Comparison of ENCODE assay signal across 9 cellular contexts in genomic region chr16:53519417-53520091, GRCh38. TPM values are rescaled to one million over a fixed set of nuclear protein-coding genes. Genes with fewer than 3 reads are reported as not detected.
DNase-seq lines count a peak whose midpoint lies in the region; ATAC-seq and TF ChIP-seq lines count a peak whose summit lies in the region.
"Had no signal": no experiment of that assay in that cellular context is flagged by ENCODE, and none has a peak within 500 bp of the region (broad histone marks: within the 10 kb centered on the region; RNA-seq: fewer than 3 reads in every experiment).

No MANE protein-coding gene starts in this region.

- H4K91ac ChIP-seq in trophoblast cell (ENCODE audit: low read depth, low read length) = no peak overlapping the region

- no CpG with 5 or more reads among the region's 8 CpGs for WGBS in trophoblast cell (ENCODE audit: extremely low coverage, insufficient coverage, insufficient read length)

- no peak overlapping the region for H2AK5ac ChIP-seq in trophoblast cell (ENCODE audit: low read length)

- no peaks in the 10 kb centered on the region for H3K27me3 ChIP-seq in DND-41 (ENCODE audit: insufficient read depth, low read length, poor library complexity)
- H3K27me3 ChIP-seq in duodenal mucosa (ENCODE audit: control insufficient read depth in 1 of 2, insufficient read depth in 2 of 2, low read length in 2 of 2) = no peaks in the 10 kb centered on the region
- no peaks in the 10 kb centered on the region for H3K27me3 ChIP-seq in trophoblast cell (ENCODE audit: insufficient read depth, low read length)

- H3K36me3 ChIP-seq in DND-41 (ENCODE audit: insufficient read depth, low read length) (no peaks in the 10 kb centered on the region), duodenal mucosa (ENCODE audit: control insufficient read depth in 1 of 2, insufficient read depth in 2 of 2, low read length in 2 of 2) (no peaks in the 10 kb centered on the region), trophoblast cell (ENCODE audit: control insufficient read depth in 1 of 2, insufficient read depth in 2 of 2, low read length in 2 of 2) (no peaks in the 10 kb centered on the region)

- peak overlapping the region; percentile 35 for H3K9ac ChIP-seq in DND-41 (ENCODE audit: low read depth, low read length)
- H3K9ac ChIP-seq in duodenal mucosa (ENCODE audit: low read depth in 1 of 2, low read length in 2 of 2) = no peak overlapping the region
- H3K9ac ChIP-seq in trophoblast cell (ENCODE audit: low read length) = no peak overlapping the region

- no peak for ATAC-seq in DND-41 (ENCODE audit: insufficient read depth, low read depth)
- ATAC-seq in GM19455 (IDR thresholded peaks at IDR 0.05; ENCODE audit: unreplicated experiment) = no peak

- H3K4me1 ChIP-seq in DND-41 (ENCODE audit: insufficient read depth, low read length) (peaks cover 60% of the 10 kb centered on the region), duodenal mucosa (ENCODE audit: control insufficient read depth in 1 of 2, insufficient read depth in 2 of 2, low read length in 2 of 2) (peaks cover 3 to 8% of the 10 kb centered on the region in 2 donors), trophoblast cell (ENCODE audit: control insufficient read depth in 1 of 2, insufficient read depth in 2 of 2, low read length in 2 of 2) (peaks cover 4 to 5% of the 10 kb centered on the region in 2 experiments)

- no peak overlapping the region for H3K18ac ChIP-seq in trophoblast cell (ENCODE audit: low read length)

- DNase-seq in DND-41 (no peak), trophoblast cell (peak; percentile 88 to 91), dedifferentiated amniotic fluid mesenchymal stem cell (ENCODE audit: extremely low spot score) (no peak), NCI-H2107 (lab: John Stamatoyannopoulos, UW) (no peak), D341Med (ENCODE audit: low spot score) (no peak)
- DNase-seq in Jurkat, Clone E6-1 (ENCODE audit: low read depth, low spot score) = no peak
- DNase-seq: mesenchymal stem cell had no signal

- H3K4me3 ChIP-seq in DND-41 (ENCODE audit: low read depth in 1 of 2, low read length in 2 of 2) = peak overlapping the region in 1 of 2 experiments; percentile 56; a peak in 2 of 4 replicates
- peak overlapping the region; percentile 25; the same call in 1 of the 2 replicates for H3K4me3 ChIP-seq in Jurkat, Clone E6-1 (ENCODE audit: low read length)
- no peak overlapping the region for H3K4me3 ChIP-seq in duodenal mucosa (ENCODE audit: low read depth in 1 of 2, low read length in 2 of 2)
- H3K4me3 ChIP-seq in trophoblast cell (ENCODE audit: low read depth, low read length) = no peak overlapping the region

- no peak overlapping the region for H3K14ac ChIP-seq in trophoblast cell (ENCODE audit: low read length)

- H2BK120ac ChIP-seq in trophoblast cell (ENCODE audit: insufficient read depth, low read length, poor library complexity) = no peak overlapping the region

- TF ChIP-seq CTCF in DND-41 (IDR thresholded peaks at IDR 0.05; ENCODE audit: borderline replicate concordance, extremely low read depth, low read length, poor library complexity, severe bottlenecking) = no peak

- H2AFZ ChIP-seq in DND-41 (ENCODE audit: low read depth, low read length) (no peak overlapping the region), trophoblast cell (ENCODE audit: insufficient read depth, low read length, poor library complexity) (no peak overlapping the region)

- H4K20me1 ChIP-seq in DND-41 (ENCODE audit: insufficient read depth, low read length) = 0 out of 2 replicates have a peak, but pooled peaks cover 3% of the 10 kb centered on the region

- no peak overlapping the region for H4K8ac ChIP-seq in trophoblast cell (ENCODE audit: low read depth, low read length)

- H2BK5ac ChIP-seq in trophoblast cell (ENCODE audit: low read depth, low read length, poor library complexity) = no peak overlapping the region

- no peaks in the 10 kb centered on the region for H3K9me3 ChIP-seq in DND-41 (ENCODE audit: insufficient read depth, low read length, severe bottlenecking)
- H3K9me3 ChIP-seq in duodenal mucosa (ENCODE audit: control insufficient read depth in 1 of 2, low read length in 2 of 2) = no peaks in the 10 kb centered on the region
- peaks cover 2% of the 10 kb centered on the region for H3K9me3 ChIP-seq in trophoblast cell (ENCODE audit: insufficient read depth, low read depth, low read length)

- H3K79me1 ChIP-seq in trophoblast cell (ENCODE audit: low read length) = no peaks in the 10 kb centered on the region

- H3K79me2 ChIP-seq in DND-41 (ENCODE audit: insufficient read depth, low read length) = no peaks in the 10 kb centered on the region
- H3K79me2 ChIP-seq in trophoblast cell (ENCODE audit: control insufficient read depth, insufficient read depth, low read length, poor library complexity) = no peaks in the 10 kb centered on the region

- H3K23ac ChIP-seq in trophoblast cell (ENCODE audit: low read length) = no peak overlapping the region

- H3K27ac ChIP-seq in DND-41 (ENCODE audit: low read length) = peak overlapping the region; percentile 83
- peak overlapping the region; percentile 36 for H3K27ac ChIP-seq in duodenal mucosa (ENCODE audit: low read depth, low read length)
- no peak overlapping the region for H3K27ac ChIP-seq in trophoblast cell (ENCODE audit: low read depth, low read length)

- no peak overlapping the region for H3K4ac ChIP-seq in trophoblast cell (ENCODE audit: low read depth, low read length)

- H3K4me2 ChIP-seq in DND-41 (ENCODE audit: insufficient read depth, low read length) = peak overlapping the region; percentile 80
- H3K4me2 ChIP-seq in trophoblast cell (ENCODE audit: low read length) = no peak overlapping the region

- no peak overlapping the region for H2BK12ac ChIP-seq in trophoblast cell (ENCODE audit: low read length)

- H4K12ac ChIP-seq in trophoblast cell (ENCODE audit: low read depth, low read length) = no peak overlapping the region

RNA-seq across cellular contexts. Expression of gene AKTIP, which starts 16.5 kb away (rescaled TPM):
- 12.9 TPM for polyA plus RNA-seq in Jurkat, Clone E6-1 (2012; ENCODE audit: insufficient read depth, insufficient read length)
- polyA plus RNA-seq in trophoblast cell (2013) = 35.9 and 37.5 TPM in 2 replicates

Comparison
In these comparisons a context has a peak if more than half of its experiments do, and no peak if none do; other contexts are left out.
1. DNase-seq: peak in trophoblast cell (2 of 2); none in DND-41 (single experiment), Jurkat, Clone E6-1 (single experiment), dedifferentiated amniotic fluid mesenchymal stem cell (single experiment), NCI-H2107 (single experiment) and D341Med (single experiment).